In genomic region chr19:29670255-29670654, GRCh38 we compare ENCODE assay signal across 20 cellular contexts. TPM values are rescaled to one million over a fixed set of nuclear protein-coding genes. Genes with fewer than 3 reads are reported as not detected.
DNase-seq lines count a peak whose midpoint lies in the region; ATAC-seq and TF ChIP-seq lines count a peak whose summit lies in the region.
"Had no signal": no experiment of that assay in that cellular context is flagged by ENCODE, and none has a peak within 500 bp of the region (broad histone marks: within the 10 kb centered on the region; RNA-seq: fewer than 3 reads in every experiment).

No MANE protein-coding gene starts in this region.

- DNase-seq in activated CD8-positive, alpha-beta memory T cell treated with anti-CD3 and anti-CD28 coated beads, Interleukin-2, amount 10 ng/mL, durations not matched to agents 7 days and 5 days: no peak
- no peak for DNase-seq in activated CD8-positive, alpha-beta memory T cell treated with anti-CD3 and anti-CD28 coated beads, Interleukin-2, amount 50 U/mL, for 48 hours
- no peak for DNase-seq in CD4-positive, alpha-beta T cell
- DNase-seq in activated T-helper 2 cell treated with anti-CD3 and anti-CD28 coated beads, Interferon-gamma antibody, Interleukin-2, Interleukin-4, amounts not matched to agents 10 μg/mL and 5 μg/mL and 100 μg/mL, durations not matched to agents 14 hours and 24 hours and 36 hours (ENCODE audit: low spot score): no peak
- DNase-seq in natural killer cell: no peak
- DNase-seq in RWPE1 (ENCODE audit: low spot score): no peak
- DNase-seq in NCI-H2171 treated with DMSO at 0.1 percent for 48 hours (lab: John Stamatoyannopoulos, UW): no peak
- no peak for DNase-seq in AG20443 (ENCODE audit: low spot score)
- DNase-seq: activated CD8-positive, alpha-beta memory T cell treated with anti-CD3 and anti-CD28 coated beads for 24 hours; H7; islet precursor cell; mesenchymal stem cell; NCI-H1092; NCI-H69; OCI-M1; stimulated activated CD4-positive, alpha-beta T cell treated with anti-CD3 and anti-CD28 coated beads, Interleukin-15, amount 100 ng/mL, for 24 hours; stomach had no signal

- peaks cover 78% of the 10 kb centered on the region for H3K4me1 Mint-ChIP-seq in activated CD8-positive, alpha-beta memory T cell treated with anti-CD3 and anti-CD28 coated beads, Interleukin-2, amount 10 ng/mL, durations not matched to agents 7 days and 5 days
- peaks cover 76% of the 10 kb centered on the region for H3K4me1 Mint-ChIP-seq in CD4-positive, alpha-beta T cell (ENCODE audit: low read depth)
- peaks cover 61% of the 10 kb centered on the region for H3K4me1 Mint-ChIP-seq in activated T-helper 2 cell treated with anti-CD3 and anti-CD28 coated beads, Interferon-gamma antibody, Interleukin-2, Interleukin-4, amounts not matched to agents 10 μg/mL and 5 μg/mL and 100 μg/mL, durations not matched to agents 14 hours and 24 hours and 36 hours (ENCODE audit: low read depth)
- peaks cover 74 to 76% of the 10 kb centered on the region in 2 donors for H3K4me1 Mint-ChIP-seq in natural killer cell

- no peak for ATAC-seq in activated CD8-positive, alpha-beta memory T cell treated with anti-CD3 and anti-CD28 coated beads, Interleukin-2, amount 10 ng/mL, durations not matched to agents 7 days and 5 days
- ATAC-seq in CD4-positive, alpha-beta T cell (ENCODE audit: poor library complexity): no peak
- no peak for ATAC-seq in natural killer cell
- ATAC-seq: esophagus mucosa had no signal

- H3K27me3 ChIP-seq in CD4-positive, alpha-beta T cell (ENCODE audit: control insufficient read depth, insufficient read depth, low read length): no peaks in the 10 kb centered on the region
- H3K27me3 ChIP-seq: stomach had no signal

- no peaks in the 10 kb centered on the region for H3K27me3 Mint-ChIP-seq in activated CD8-positive, alpha-beta memory T cell treated with anti-CD3 and anti-CD28 coated beads, Interleukin-2, amount 10 ng/mL, durations not matched to agents 7 days and 5 days
- no peaks in the 10 kb centered on the region for H3K27me3 Mint-ChIP-seq in CD4-positive, alpha-beta T cell
- no peaks in the 10 kb centered on the region for H3K27me3 Mint-ChIP-seq in activated T-helper 2 cell treated with anti-CD3 and anti-CD28 coated beads, Interferon-gamma antibody, Interleukin-2, Interleukin-4, amounts not matched to agents 10 μg/mL and 5 μg/mL and 100 μg/mL, durations not matched to agents 14 hours and 24 hours and 36 hours (ENCODE audit: low read depth)
- no peaks in the 10 kb centered on the region for H3K27me3 Mint-ChIP-seq in natural killer cell (ENCODE audit: low read depth in 2 of 2)

- intact Hi-C loops in CD4-positive, alpha-beta T cell (cut with DNase I, micrococcal nuclease): loop anchor here in 1 of 2 experiments (5.0 kb wide), 1 partner anchor 172 kb away; no protein-coding TSS in a partner anchor
- intact Hi-C loops in activated T-helper 2 cell treated with anti-CD3 and anti-CD28 coated beads, Interferon-gamma antibody, Interleukin-2, Interleukin-4, amounts not matched to agents 10 μg/mL and 5 μg/mL and 100 μg/mL, durations not matched to agents 14 hours and 24 hours and 36 hours (cut with micrococcal nuclease): loop anchor here (2.0 kb wide), 1 partner anchor 59 kb away; no protein-coding TSS in a partner anchor
- intact Hi-C loops in natural killer cell (cut with micrococcal nuclease): loop anchor here (2.0 kb wide), 1 partner anchor 17 kb away; no protein-coding TSS in a partner anchor

- H3K27ac Mint-ChIP-seq in activated CD8-positive, alpha-beta memory T cell treated with anti-CD3 and anti-CD28 coated beads, Interleukin-2, amount 10 ng/mL, durations not matched to agents 7 days and 5 days: peak overlapping the region; percentile 90
- H3K27ac Mint-ChIP-seq in CD4-positive, alpha-beta T cell: peak overlapping the region; percentile 98
- peak overlapping the region; percentile 42 for H3K27ac Mint-ChIP-seq in activated T-helper 2 cell treated with anti-CD3 and anti-CD28 coated beads, Interferon-gamma antibody, Interleukin-2, Interleukin-4, amounts not matched to agents 10 μg/mL and 5 μg/mL and 100 μg/mL, durations not matched to agents 14 hours and 24 hours and 36 hours
- peak overlapping the region; percentile 94 to 98 for H3K27ac Mint-ChIP-seq in natural killer cell

- peak overlapping the region; percentile 85 for H3K4me3 Mint-ChIP-seq in activated CD8-positive, alpha-beta memory T cell treated with anti-CD3 and anti-CD28 coated beads, Interleukin-2, amount 10 ng/mL, durations not matched to agents 7 days and 5 days
- H3K4me3 Mint-ChIP-seq in CD4-positive, alpha-beta T cell: peak overlapping the region; percentile 68
- H3K4me3 Mint-ChIP-seq in activated T-helper 2 cell treated with anti-CD3 and anti-CD28 coated beads, Interferon-gamma antibody, Interleukin-2, Interleukin-4, amounts not matched to agents 10 μg/mL and 5 μg/mL and 100 μg/mL, durations not matched to agents 14 hours and 24 hours and 36 hours (ENCODE audit: low read depth): peak overlapping the region; percentile 42
- H3K4me3 Mint-ChIP-seq in natural killer cell: peak overlapping the region; percentile 91
- H3K4me3 Mint-ChIP-seq: neural crest cell had no signal

- no peaks in the 10 kb centered on the region for H3K9me3 ChIP-seq in CD4-positive, alpha-beta T cell (ENCODE audit: control insufficient read depth, low read length)
- H3K9me3 ChIP-seq: stomach had no signal

- no peak for TF ChIP-seq CTCF in CD4-positive, alpha-beta T cell (IDR thresholded peaks at IDR 0.05)
- TF ChIP-seq CTCF in natural killer cell (IDR thresholded peaks at IDR 0.05) (no peak), RWPE1 (conservative IDR thresholded peaks at IDR 0.05; ENCODE audit: low read depth) (no peak)

- CTCF ChIA-PET in activated CD8-positive, alpha-beta memory T cell treated with anti-CD3 and anti-CD28 coated beads, Interleukin-2, amount 10 ng/mL, durations not matched to agents 7 days and 5 days (lab: Charles Lee): interaction anchor here (3.4 to 4.0 kb wide), 3 partner anchors 43 to 60 kb away, joined by 48 to 71 read pairs (median 64); partner anchors contain the start of gene C19orf12
- CTCF ChIA-PET in CD4-positive, alpha-beta T cell (lab: Charles Lee): no interaction called here
- CTCF ChIA-PET in RWPE1 (lab: Yijun Ruan, JAX): no interaction called here

- POLR2A ChIA-PET in CD4-positive, alpha-beta T cell (lab: Charles Lee): interaction anchor here (5.5 kb wide), 1 partner anchor 44 kb away, joined by 102 read pairs; the partner anchor contains the start of gene C19orf12
- POLR2A ChIA-PET in RWPE1 (lab: Yijun Ruan, JAX; ENCODE audit: low non-redundant PET): interaction anchor here (0.6 kb wide), 1 partner anchor 17 kb away, joined by 4 read pairs; no protein-coding TSS in a partner anchor

- peak overlapping the region; percentile 85 for H3K27ac ChIP-seq in CD4-positive, alpha-beta T cell (ENCODE audit: low read depth, low read length)
- H3K27ac ChIP-seq in RWPE1: no peak overlapping the region
- H3K27ac ChIP-seq: KMS-11 had no signal

- peaks cover 57% of the 10 kb centered on the region for H3K36me3 Mint-ChIP-seq in activated CD8-positive, alpha-beta memory T cell treated with anti-CD3 and anti-CD28 coated beads, Interleukin-2, amount 10 ng/mL, durations not matched to agents 7 days and 5 days
- H3K36me3 Mint-ChIP-seq in CD4-positive, alpha-beta T cell (ENCODE audit: low read depth): peaks cover 60% of the 10 kb centered on the region
- peaks cover 69% of the 10 kb centered on the region for H3K36me3 Mint-ChIP-seq in activated T-helper 2 cell treated with anti-CD3 and anti-CD28 coated beads, Interferon-gamma antibody, Interleukin-2, Interleukin-4, amounts not matched to agents 10 μg/mL and 5 μg/mL and 100 μg/mL, durations not matched to agents 14 hours and 24 hours and 36 hours (ENCODE audit: low read depth)
- no peaks in the 10 kb centered on the region for H3K36me3 Mint-ChIP-seq in natural killer cell

- no peaks in the 10 kb centered on the region for H3K9me3 Mint-ChIP-seq in activated CD8-positive, alpha-beta memory T cell treated with anti-CD3 and anti-CD28 coated beads, Interleukin-2, amount 10 ng/mL, durations not matched to agents 7 days and 5 days (ENCODE audit: low read depth)
- no peaks in the 10 kb centered on the region for H3K9me3 Mint-ChIP-seq in CD4-positive, alpha-beta T cell
- H3K9me3 Mint-ChIP-seq in activated T-helper 2 cell treated with anti-CD3 and anti-CD28 coated beads, Interferon-gamma antibody, Interleukin-2, Interleukin-4, amounts not matched to agents 10 μg/mL and 5 μg/mL and 100 μg/mL, durations not matched to agents 14 hours and 24 hours and 36 hours: no peaks in the 10 kb centered on the region
- no peaks in the 10 kb centered on the region for H3K9me3 Mint-ChIP-seq in natural killer cell
- H3K9me3 Mint-ChIP-seq: neural crest cell had no signal

RNA-seq across cellular contexts. Expression of gene PLEKHF1, which starts 5.0 kb away (rescaled TPM):
- total RNA-seq in activated CD8-positive, alpha-beta memory T cell treated with anti-CD3 and anti-CD28 coated beads, Interleukin-2, amount 10 ng/mL, durations not matched to agents 7 days and 5 days: 10 to 100 TPM; 42.4 to 64.1 TPM
- 10 to 100 TPM; 37.5 to 41.0 TPM for total RNA-seq in CD4-positive, alpha-beta T cell
- 28.0 and 30.3 TPM in 2 replicates for total RNA-seq in activated T-helper 2 cell treated with anti-CD3 and anti-CD28 coated beads, Interferon-gamma antibody, Interleukin-2, Interleukin-4, amounts not matched to agents 10 μg/mL and 5 μg/mL and 100 μg/mL, durations not matched to agents 14 hours and 24 hours and 36 hours
- 10 to 100 TPM; 53.0 to 81.8 (median 53.8) TPM for total RNA-seq in natural killer cell

RNA-seq across cellular contexts. Expression of gene C19orf12, which starts 44.8 kb away (rescaled TPM):
- total RNA-seq in activated CD8-positive, alpha-beta memory T cell treated with anti-CD3 and anti-CD28 coated beads, Interleukin-2, amount 10 ng/mL, durations not matched to agents 7 days and 5 days: 10 to 100 TPM; 43.6 to 44.1 TPM
- total RNA-seq in CD4-positive, alpha-beta T cell: 1 to 10 TPM; 7.7 TPM
- 41.9 and 42.2 TPM in 2 replicates for total RNA-seq in activated T-helper 2 cell treated with anti-CD3 and anti-CD28 coated beads, Interferon-gamma antibody, Interleukin-2, Interleukin-4, amounts not matched to agents 10 μg/mL and 5 μg/mL and 100 μg/mL, durations not matched to agents 14 hours and 24 hours and 36 hours
- 10 to 100 TPM; 33.1 to 52.6 (median 47.5) TPM for total RNA-seq in natural killer cell

Comparison
In these comparisons a context has a peak if more than half of its experiments do, and no peak if none do; other contexts are left out.
1. H3K27ac Mint-ChIP-seq: peak in every context shown above with its lines; median percentile 98 in CD4-positive, alpha-beta T cell; 96 in natural killer cell; 90 in activated CD8-positive, alpha-beta memory T cell treated with anti-CD3 and anti-CD28 coated beads, Interleukin-2, amount 10 ng/mL, durations not matched to agents 7 days and 5 days; 42 in activated T-helper 2 cell treated with anti-CD3 and anti-CD28 coated beads, Interferon-gamma antibody, Interleukin-2, Interleukin-4, amounts not matched to agents 10 μg/mL and 5 μg/mL and 100 μg/mL, durations not matched to agents 14 hours and 24 hours and 36 hours.